In genomic region chr13:99322297-99323103, GRCh38 we compare ENCODE assay signal across 1 cellular context.
TF ChIP-seq lines count a peak whose summit lies in the region.

No MANE protein-coding gene starts in this region.

TF ChIP-seq in GM12878, 131 proteins besides CTCF, POLR2A, EP300 and RAD21 (continued from another document):
- TF ChIP-seq NFIC (IDR thresholded peaks at IDR 0.05; ENCODE audit: low read depth, low read length) = peak; percentile 100
- no peak for TF ChIP-seq CBX5 (IDR thresholded peaks at IDR 0.05; ENCODE audit: low read depth)
- no peak for TF ChIP-seq NRF1 (conservative IDR thresholded peaks at IDR 0.05; ENCODE audit: low read depth, low read length)
- TF ChIP-seq EGR1 (IDR thresholded peaks at IDR 0.05; ENCODE audit: borderline replicate concordance in 1 of 2, low read depth in 2 of 2, low read length in 2 of 2) = no peak
- TF ChIP-seq HDGF (IDR thresholded peaks at IDR 0.05) = no peak
- TF ChIP-seq CREM (IDR thresholded peaks at IDR 0.05; ENCODE audit: low read depth) = peak; percentile 92
- TF ChIP-seq NFYA (IDR thresholded peaks at IDR 0.05; ENCODE audit: borderline replicate concordance, low read depth, low read length) = no peak
- no peak for TF ChIP-seq POLR2AphosphoS2 (IDR thresholded peaks at IDR 0.05; ENCODE audit: low read depth, low read length)
- TF ChIP-seq, protein P1, sequence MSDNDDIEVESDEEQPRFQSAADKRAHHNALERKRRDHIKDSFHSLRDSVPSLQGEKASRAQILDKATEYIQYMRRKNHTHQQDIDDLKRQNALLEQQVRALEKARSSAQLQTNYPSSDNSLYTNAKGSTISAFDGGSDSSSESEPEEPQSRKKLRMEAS (IDR thresholded peaks at IDR 0.05; ENCODE audit: low read depth, low read length) = no peak
- TF ChIP-seq FOS (IDR thresholded peaks at IDR 0.05; ENCODE audit: borderline replicate concordance, extremely low read depth, insufficient read length) = no peak
- peak; percentile 74; the same call in 1 of the 2 replicates for TF ChIP-seq JUND (IDR thresholded peaks at IDR 0.05; ENCODE audit: low read depth, low read length)
- TF ChIP-seq SIX5 (IDR thresholded peaks at IDR 0.05; ENCODE audit: low read depth, low read length, severe bottlenecking) = no peak
- TF ChIP-seq RAD51 (IDR thresholded peaks at IDR 0.05) = 0 out of 2 replicates have a peak, but pooled peaks have one; percentile 15
- peak; percentile 51; a peak in 2 of 4 replicates for TF ChIP-seq BHLHE40 (IDR thresholded peaks at IDR 0.05; ENCODE audit: borderline replicate concordance in 1 of 2, low read depth in 2 of 2, low read length in 1 of 2)
- no peak for TF ChIP-seq ZNF622 (IDR thresholded peaks at IDR 0.05)
- TF ChIP-seq IRF4 (IDR thresholded peaks at IDR 0.05; ENCODE audit: low read depth, low read length) = peak; percentile 93
- peak; percentile 72 for TF ChIP-seq NBN (IDR thresholded peaks at IDR 0.05)
- TF ChIP-seq PAX5 (IDR thresholded peaks at IDR 0.05; ENCODE audit: borderline replicate concordance, low read depth, low read length) = peak; percentile 75; the same call in 1 of the 2 replicates
- TF ChIP-seq IKZF2 (IDR thresholded peaks at IDR 0.05) = peak; percentile 81 to 84
- TF ChIP-seq SRF (IDR thresholded peaks at IDR 0.05; ENCODE audit: low read depth in 2 of 2, low read length in 2 of 2) = peak in 1 of 2 experiments; percentile 80; a peak in 1 of 4 replicates
- TF ChIP-seq YBX1 (IDR thresholded peaks at IDR 0.05) = no peak
- TF ChIP-seq, protein P2, sequence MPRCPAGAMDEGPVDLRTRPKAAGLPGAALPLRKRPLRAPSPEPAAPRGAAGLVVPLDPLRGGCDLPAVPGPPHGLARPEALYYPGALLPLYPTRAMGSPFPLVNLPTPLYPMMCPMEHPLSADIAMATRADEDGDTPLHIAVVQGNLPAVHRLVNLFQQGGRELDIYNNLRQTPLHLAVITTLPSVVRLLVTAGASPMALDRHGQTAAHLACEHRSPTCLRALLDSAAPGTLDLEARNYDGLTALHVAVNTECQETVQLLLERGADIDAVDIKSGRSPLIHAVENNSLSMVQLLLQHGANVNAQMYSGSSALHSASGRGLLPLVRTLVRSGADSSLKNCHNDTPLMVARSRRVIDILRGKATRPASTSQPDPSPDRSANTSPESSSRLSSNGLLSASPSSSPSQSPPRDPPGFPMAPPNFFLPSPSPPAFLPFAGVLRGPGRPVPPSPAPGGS (IDR thresholded peaks at IDR 0.05; ENCODE audit: borderline replicate concordance, insufficient read depth, low read depth, low read length, poor library complexity, severe bottlenecking) = peak; percentile 95
- TF ChIP-seq KLF5 (IDR thresholded peaks at IDR 0.05; ENCODE audit: partially characterized antibody) = no peak
- no peak for TF ChIP-seq NR2C1 (IDR thresholded peaks at IDR 0.05)
- no peak for TF ChIP-seq SUPT20H (IDR thresholded peaks at IDR 0.05; ENCODE audit: borderline replicate concordance, control insufficient read depth, low read depth, low read length)
- TF ChIP-seq SPI1 (IDR thresholded peaks at IDR 0.05; ENCODE audit: borderline replicate concordance, insufficient read depth, low read depth, low read length) = no peak
- TF ChIP-seq USF1 (IDR thresholded peaks at IDR 0.05; ENCODE audit: borderline replicate concordance, extremely low read length, insufficient read depth, low read depth, low read length) = no peak
- peak; percentile 32; the same call in 1 of the 2 replicates for TF ChIP-seq CREB1 (IDR thresholded peaks at IDR 0.05; ENCODE audit: low read depth)
- TF ChIP-seq SIN3A (IDR thresholded peaks at IDR 0.05; ENCODE audit: low read depth, low read length) = no peak
- TF ChIP-seq NFXL1 (IDR thresholded peaks at IDR 0.05; ENCODE audit: borderline replicate concordance) = no peak
- peak; percentile 79 for TF ChIP-seq BMI1 (IDR thresholded peaks at IDR 0.05; ENCODE audit: borderline replicate concordance)
- TF ChIP-seq MEF2B (IDR thresholded peaks at IDR 0.05; ENCODE audit: partially characterized antibody, poor library complexity, severe bottlenecking) = peak; percentile 90
TF ChIP-seq in GM12878: peak in this region for 53.
